Comparison of ENCODE assay signal across 8 cellular contexts in genomic region chr3:107206141-107206540, GRCh38.
DNase-seq lines count a peak whose midpoint lies in the region; ATAC-seq and TF ChIP-seq lines count a peak whose summit lies in the region.

No MANE protein-coding gene starts in this region.

- DNase-seq in BE2C = peak; percentile 44
- DNase-seq in NCI-H2171 (lab: John Stamatoyannopoulos, UW) = peak; percentile 28
- DNase-seq in brain microvascular endothelial cell = peak; percentile 77
- DNase-seq in mesenchymal stem cell = peak; percentile 72
- DNase-seq in omental fat pad (ENCODE audit: low spot score) = no peak
- DNase-seq in T1000 (lab: John Stamatoyannopoulos, UW) = no peak

- H3K27ac ChIP-seq in brain microvascular endothelial cell (no peak overlapping the region), mesenchymal stem cell (ENCODE audit: low read length, poor library complexity, severe bottlenecking) (no peak overlapping the region)

- no peak overlapping the region for H3K4me2 ChIP-seq in mesenchymal stem cell (ENCODE audit: low read length, poor library complexity, severe bottlenecking)

- ATAC-seq in GM18519 (IDR thresholded peaks at IDR 0.05; ENCODE audit: low FRiP score, unreplicated experiment) (peak; percentile 49), GM18870 (IDR thresholded peaks at IDR 0.05; ENCODE audit: unreplicated experiment) (no peak), omental fat pad (ENCODE audit: low FRiP score) (no peak)

- H3K36me3 ChIP-seq in BE2C (no peaks in the 10 kb centered on the region), brain microvascular endothelial cell (replicated peaks) (no peaks in the 10 kb centered on the region), mesenchymal stem cell (ENCODE audit: control insufficient read depth in 1 of 2, insufficient read depth in 2 of 2, low read depth in 1 of 2, low read length in 2 of 2) (no peaks in the 10 kb centered on the region)

- H2BK120ac ChIP-seq in mesenchymal stem cell (ENCODE audit: low read depth, low read length) = no peak overlapping the region

- in situ Hi-C loops in brain microvascular endothelial cell (cut with HindIII; ENCODE audit: low pct_ligation_motif_present, low sequenced_read_pairs) = no loop called here

- no peak overlapping the region for H3K18ac ChIP-seq in mesenchymal stem cell (ENCODE audit: low read depth in 1 of 2, low read length in 2 of 2)

- H3K27me3 ChIP-seq in BE2C = no peaks in the 10 kb centered on the region
- no peaks in the 10 kb centered on the region for H3K27me3 ChIP-seq in brain microvascular endothelial cell (replicated peaks)
- no peaks in the 10 kb centered on the region for H3K27me3 ChIP-seq in mesenchymal stem cell (ENCODE audit: control insufficient read depth in 1 of 2, insufficient read depth in 1 of 2, low read length in 2 of 2)

- H3K9ac ChIP-seq in mesenchymal stem cell (ENCODE audit: low read length) = no peak overlapping the region

- H3K4me1 ChIP-seq in BE2C (peaks cover 12% of the 10 kb centered on the region), mesenchymal stem cell (ENCODE audit: control insufficient read depth, insufficient read depth, low read depth, low read length) (peaks cover 2% of the 10 kb centered on the region)

- 10% methylated on average over 1 of the region's 1 CpG for WGBS in mesenchymal stem cell

- H3K4me3 ChIP-seq in BE2C (ENCODE audit: low read depth, low read length) = no peak overlapping the region
- H3K4me3 ChIP-seq in brain microvascular endothelial cell (ENCODE audit: low read depth, low read length) = no peak overlapping the region
- H3K4me3 ChIP-seq in mesenchymal stem cell (ENCODE audit: insufficient read depth in 1 of 2, low read depth in 1 of 2, low read length in 2 of 2) = no peak overlapping the region

- H2BK15ac ChIP-seq in mesenchymal stem cell (ENCODE audit: low read depth, poor library complexity, severe bottlenecking) = no peak overlapping the region

- no peak overlapping the region for H2AK5ac ChIP-seq in mesenchymal stem cell (ENCODE audit: low read length, severe bottlenecking)

- H3K9me3 ChIP-seq in BE2C (no peaks in the 10 kb centered on the region), mesenchymal stem cell (ENCODE audit: control insufficient read depth, low read length) (no peaks in the 10 kb centered on the region)

- no peak overlapping the region for H2AFZ ChIP-seq in mesenchymal stem cell (ENCODE audit: low read depth, low read length)

- no peaks in the 10 kb centered on the region for H3K79me1 ChIP-seq in mesenchymal stem cell (replicated peaks; ENCODE audit: low read length, poor library complexity, severe bottlenecking)

- no peak overlapping the region for H3K23ac ChIP-seq in mesenchymal stem cell (ENCODE audit: low read length in 2 of 2)

- H2BK12ac ChIP-seq in mesenchymal stem cell (ENCODE audit: low read length in 2 of 2) = no peak overlapping the region

- peak; percentile 89 for TF ChIP-seq CTCF in BE2C (IDR thresholded peaks at IDR 0.05; ENCODE audit: low read depth, low read length)
- peak; percentile 77 for TF ChIP-seq CTCF in brain microvascular endothelial cell (IDR thresholded peaks at IDR 0.05; ENCODE audit: low read depth, low read length, missing control alignments)
- no peak for TF ChIP-seq CTCF in omental fat pad (IDR thresholded peaks at IDR 0.05)

- H4K8ac ChIP-seq in mesenchymal stem cell (ENCODE audit: low read length) = no peak overlapping the region

- no peak overlapping the region for H3K4ac ChIP-seq in mesenchymal stem cell (ENCODE audit: low read depth in 1 of 2, low read length in 2 of 2)

- H3K14ac ChIP-seq in mesenchymal stem cell (ENCODE audit: low read length in 2 of 2) = no peak overlapping the region

- H4K91ac ChIP-seq in mesenchymal stem cell (ENCODE audit: low read length) = no peak overlapping the region

- H2BK5ac ChIP-seq in mesenchymal stem cell (ENCODE audit: low read depth, low read length, poor library complexity, severe bottlenecking) = no peak overlapping the region

Comparison
In these comparisons a context has a peak if more than half of its experiments do, and no peak if none do; other contexts are left out.
1. DNase-seq: peak in BE2C (single experiment), NCI-H2171 (single experiment), brain microvascular endothelial cell (single experiment) and mesenchymal stem cell (single experiment); none in omental fat pad (single experiment) and T1000 (single experiment).
2. CTCF ChIP-seq: peak in BE2C (single experiment) and brain microvascular endothelial cell (single experiment); none in omental fat pad (0 of 3).